ENCODE assay signal across 1 cellular context in the genomic region with DNA sequence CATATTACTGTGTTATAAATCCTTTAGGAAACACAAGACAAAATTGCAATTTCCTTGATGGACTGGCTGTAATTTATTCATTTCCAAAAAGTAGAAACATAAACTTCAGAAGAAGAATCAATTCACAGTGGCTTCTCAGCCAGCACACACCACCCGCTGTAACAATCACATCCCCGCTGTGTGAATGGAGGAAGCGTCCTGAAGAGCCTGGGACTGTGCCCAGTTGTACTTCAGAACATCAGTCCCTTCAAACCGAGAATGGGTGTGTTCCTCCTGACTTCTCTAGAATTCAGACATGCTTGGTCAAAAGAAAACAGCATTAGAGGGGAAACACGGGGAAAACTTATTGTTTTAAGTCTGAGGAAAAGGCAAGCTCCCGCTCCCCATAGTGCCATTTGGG.
TF ChIP-seq lines count a peak whose summit lies in the region.

No MANE protein-coding gene starts in this region.

TF ChIP-seq in GM12878, 131 proteins besides CTCF, POLR2A, EP300 and RAD21:
- TF ChIP-seq MTA2 (IDR thresholded peaks at IDR 0.05; ENCODE audit: low read depth) (0 out of 2 replicates have a peak, but pooled peaks have one; percentile 16), POU2F2 (IDR thresholded peaks at IDR 0.05; ENCODE audit: borderline replicate concordance, low read depth, low read length) (0 out of 3 replicates have a peak, but pooled peaks have one; percentile 36), PML (IDR thresholded peaks at IDR 0.05; ENCODE audit: low read length) (0 out of 2 replicates have a peak, but pooled peaks have one; percentile 30), SRF (IDR thresholded peaks at IDR 0.05; ENCODE audit: low read depth in 2 of 2, low read length in 2 of 2) (no peak), ATF3 (IDR thresholded peaks at IDR 0.05; ENCODE audit: borderline replicate concordance, extremely low read depth, low read depth, low read length) (no peak)
- TF ChIP-seq, protein P1, sequence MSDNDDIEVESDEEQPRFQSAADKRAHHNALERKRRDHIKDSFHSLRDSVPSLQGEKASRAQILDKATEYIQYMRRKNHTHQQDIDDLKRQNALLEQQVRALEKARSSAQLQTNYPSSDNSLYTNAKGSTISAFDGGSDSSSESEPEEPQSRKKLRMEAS (IDR thresholded peaks at IDR 0.05; ENCODE audit: low read depth, low read length), result 0 out of 2 replicates have a peak, but pooled peaks have one; percentile 9
- TF ChIP-seq, protein P2, sequence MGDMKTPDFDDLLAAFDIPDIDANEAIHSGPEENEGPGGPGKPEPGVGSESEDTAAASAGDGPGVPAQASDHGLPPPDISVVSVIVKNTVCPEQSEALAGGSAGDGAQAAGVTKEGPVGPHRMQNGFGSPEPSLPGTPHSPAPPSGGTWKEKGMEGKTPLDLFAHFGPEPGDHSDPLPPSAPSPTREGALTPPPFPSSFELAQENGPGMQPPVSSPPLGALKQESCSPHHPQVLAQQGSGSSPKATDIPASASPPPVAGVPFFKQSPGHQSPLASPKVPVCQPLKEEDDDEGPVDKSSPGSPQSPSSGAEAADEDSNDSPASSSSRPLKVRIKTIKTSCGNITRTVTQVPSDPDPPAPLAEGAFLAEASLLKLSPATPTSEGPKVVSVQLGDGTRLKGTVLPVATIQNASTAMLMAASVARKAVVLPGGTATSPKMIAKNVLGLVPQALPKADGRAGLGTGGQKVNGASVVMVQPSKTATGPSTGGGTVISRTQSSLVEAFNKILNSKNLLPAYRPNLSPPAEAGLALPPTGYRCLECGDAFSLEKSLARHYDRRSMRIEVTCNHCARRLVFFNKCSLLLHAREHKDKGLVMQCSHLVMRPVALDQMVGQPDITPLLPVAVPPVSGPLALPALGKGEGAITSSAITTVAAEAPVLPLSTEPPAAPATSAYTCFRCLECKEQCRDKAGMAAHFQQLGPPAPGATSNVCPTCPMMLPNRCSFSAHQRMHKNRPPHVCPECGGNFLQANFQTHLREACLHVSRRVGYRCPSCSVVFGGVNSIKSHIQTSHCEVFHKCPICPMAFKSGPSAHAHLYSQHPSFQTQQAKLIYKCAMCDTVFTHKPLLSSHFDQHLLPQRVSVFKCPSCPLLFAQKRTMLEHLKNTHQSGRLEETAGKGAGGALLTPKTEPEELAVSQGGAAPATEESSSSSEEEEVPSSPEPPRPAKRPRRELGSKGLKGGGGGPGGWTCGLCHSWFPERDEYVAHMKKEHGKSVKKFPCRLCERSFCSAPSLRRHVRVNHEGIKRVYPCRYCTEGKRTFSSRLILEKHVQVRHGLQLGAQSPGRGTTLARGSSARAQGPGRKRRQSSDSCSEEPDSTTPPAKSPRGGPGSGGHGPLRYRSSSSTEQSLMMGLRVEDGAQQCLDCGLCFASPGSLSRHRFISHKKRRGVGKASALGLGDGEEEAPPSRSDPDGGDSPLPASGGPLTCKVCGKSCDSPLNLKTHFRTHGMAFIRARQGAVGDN (IDR thresholded peaks at IDR 0.05), result 0 out of 2 replicates have a peak, but pooled peaks have one; percentile 33
- TF ChIP-seq, protein P3, sequence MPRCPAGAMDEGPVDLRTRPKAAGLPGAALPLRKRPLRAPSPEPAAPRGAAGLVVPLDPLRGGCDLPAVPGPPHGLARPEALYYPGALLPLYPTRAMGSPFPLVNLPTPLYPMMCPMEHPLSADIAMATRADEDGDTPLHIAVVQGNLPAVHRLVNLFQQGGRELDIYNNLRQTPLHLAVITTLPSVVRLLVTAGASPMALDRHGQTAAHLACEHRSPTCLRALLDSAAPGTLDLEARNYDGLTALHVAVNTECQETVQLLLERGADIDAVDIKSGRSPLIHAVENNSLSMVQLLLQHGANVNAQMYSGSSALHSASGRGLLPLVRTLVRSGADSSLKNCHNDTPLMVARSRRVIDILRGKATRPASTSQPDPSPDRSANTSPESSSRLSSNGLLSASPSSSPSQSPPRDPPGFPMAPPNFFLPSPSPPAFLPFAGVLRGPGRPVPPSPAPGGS (IDR thresholded peaks at IDR 0.05; ENCODE audit: borderline replicate concordance, insufficient read depth, low read depth, low read length, poor library complexity, severe bottlenecking), result peak; percentile 5
